In the genomic region with DNA sequence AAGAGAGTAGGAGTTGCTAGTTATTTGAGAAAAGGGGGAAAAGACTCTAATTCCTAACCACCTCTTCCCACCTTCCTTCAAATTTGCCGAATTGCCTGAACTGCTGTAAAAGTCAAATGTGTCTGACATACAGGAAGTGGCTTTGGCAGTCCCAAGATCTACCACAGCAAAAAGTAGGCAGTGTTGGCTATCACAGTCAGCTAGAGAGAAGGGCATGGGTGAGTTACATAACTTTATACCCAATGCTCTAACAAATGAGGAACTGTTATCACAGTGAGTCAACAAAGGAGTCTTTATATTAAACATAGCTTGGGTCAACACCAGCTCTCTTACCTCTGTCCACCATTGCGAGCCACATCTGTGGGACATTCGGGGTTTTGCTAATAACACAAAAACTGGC, we compare ENCODE assay signal across 8 cellular contexts. TPM values are rescaled to one million over a fixed set of nuclear protein-coding genes. Genes with fewer than 3 reads are reported as not detected.
DNase-seq lines count a peak whose midpoint lies in the region; ATAC-seq and TF ChIP-seq lines count a peak whose summit lies in the region.

No MANE protein-coding gene starts in this region.

- intact Hi-C loops in activated CD4-positive, alpha-beta T cell treated with anti-CD3 and anti-CD28 coated beads, Interleukin-2, amount 10 ng/mL, durations not matched to agents 24 days and 14 days (cut with micrococcal nuclease): loop anchor here (1.0 kb wide), 1 partner anchor 277 kb away; no protein-coding TSS in a partner anchor
- intact Hi-C loops in breast epithelium (cut with DNase I; ENCODE audit: low total_unique reads): no loop called here
- intact Hi-C loops in sciatic nerve (cut with DNase I): no loop called here

- H3K27me3 Mint-ChIP-seq in activated CD4-positive, alpha-beta T cell treated with anti-CD3 and anti-CD28 coated beads, Interleukin-2, amount 10 ng/mL, durations not matched to agents 24 days and 14 days: peaks cover 13% of the 10 kb centered on the region

- H3K9me3 Mint-ChIP-seq in activated CD4-positive, alpha-beta T cell treated with anti-CD3 and anti-CD28 coated beads, Interleukin-2, amount 10 ng/mL, durations not matched to agents 24 days and 14 days: no peaks in the 10 kb centered on the region

- no peaks in the 10 kb centered on the region for H3K4me1 ChIP-seq in breast epithelium

- H3K4me3 Mint-ChIP-seq in activated CD4-positive, alpha-beta T cell treated with anti-CD3 and anti-CD28 coated beads, Interleukin-2, amount 10 ng/mL, durations not matched to agents 24 days and 14 days: peak overlapping the region; percentile 93

- peak; percentile 64 for DNase-seq in activated CD4-positive, alpha-beta T cell treated with anti-CD3 and anti-CD28 coated beads, Interleukin-2, amount 10 ng/mL, durations not matched to agents 24 days and 14 days
- DNase-seq in activated CD4-positive, alpha-beta T cell treated with anti-CD3 and anti-CD28 coated beads, Interleukin-2, amount 50 U/mL, for 48 hours: no peak
- DNase-seq in NCI-H748 treated with DMSO at 0.1 percent for 48 hours (lab: John Stamatoyannopoulos, UW) (peak; percentile 49), breast epithelium (ENCODE audit: low spot score in 2 of 2) (no peak), sciatic nerve (ENCODE audit: low spot score) (no peak)

- TF ChIP-seq POLR2A in breast epithelium (IDR thresholded peaks at IDR 0.05): no peak

- H3K4me1 Mint-ChIP-seq in activated CD4-positive, alpha-beta T cell treated with anti-CD3 and anti-CD28 coated beads, Interleukin-2, amount 10 ng/mL, durations not matched to agents 24 days and 14 days: peaks cover 19% of the 10 kb centered on the region

- peaks cover 0 to 45% of the 10 kb centered on the region in 2 donors for H3K27me3 ChIP-seq in breast epithelium

- ATAC-seq in HG02885 (IDR thresholded peaks at IDR 0.05; ENCODE audit: poor library complexity, unreplicated experiment): peak; percentile 35
- peak; percentile 47 for ATAC-seq in sciatic nerve
- no peak for ATAC-seq in HG02588 (IDR thresholded peaks at IDR 0.05; ENCODE audit: unreplicated experiment)
- ATAC-seq in GM18520 (IDR thresholded peaks at IDR 0.05; ENCODE audit: unreplicated experiment): no peak

- H3K27ac ChIP-seq in breast epithelium: no peak overlapping the region

- no peaks in the 10 kb centered on the region for H3K36me3 Mint-ChIP-seq in activated CD4-positive, alpha-beta T cell treated with anti-CD3 and anti-CD28 coated beads, Interleukin-2, amount 10 ng/mL, durations not matched to agents 24 days and 14 days (ENCODE audit: low read depth)

- H3K36me3 ChIP-seq in breast epithelium: no peaks in the 10 kb centered on the region

- no peaks in the 10 kb centered on the region for H3K9me3 ChIP-seq in breast epithelium

- peak in 2 of 3 donors; percentile 9 to 15 for TF ChIP-seq CTCF in breast epithelium (IDR thresholded peaks at IDR 0.05)

- no peak overlapping the region for H3K27ac Mint-ChIP-seq in activated CD4-positive, alpha-beta T cell treated with anti-CD3 and anti-CD28 coated beads, Interleukin-2, amount 10 ng/mL, durations not matched to agents 24 days and 14 days

- peak overlapping the region in 2 of 3 donors; percentile 66 to 74 for H3K4me3 ChIP-seq in breast epithelium

RNA-seq across cellular contexts. Expression of gene MBNL3, which starts 2.4 kb away (rescaled TPM):
- total RNA-seq in activated CD4-positive, alpha-beta T cell treated with anti-CD3 and anti-CD28 coated beads, Interleukin-2, amount 10 ng/mL, durations not matched to agents 24 days and 14 days: 12.2 and 15.4 TPM in 2 replicates
- total RNA-seq in breast epithelium: 10 to 100 TPM in 2 of 3 donors, 1 to 10 TPM in 1; 7.5 to 42.6 (median 26.3) TPM
- total RNA-seq in sciatic nerve: 22.6 TPM

Comparison
In these comparisons a context has a peak if more than half of its experiments do, and no peak if none do; other contexts are left out.
1. DNase-seq: peak in activated CD4-positive, alpha-beta T cell treated with anti-CD3 and anti-CD28 coated beads, Interleukin-2, amount 10 ng/mL, durations not matched to agents 24 days and 14 days (single experiment) and NCI-H748 treated with DMSO at 0.1 percent for 48 hours (single experiment); none in activated CD4-positive, alpha-beta T cell treated with anti-CD3 and anti-CD28 coated beads, Interleukin-2, amount 50 U/mL, for 48 hours (0 of 2), breast epithelium (0 of 2) and sciatic nerve (single experiment).
2. ATAC-seq: peak in HG02885 (single experiment) and sciatic nerve (single experiment); none in HG02588 (single experiment) and GM18520 (single experiment).